Comparison of ENCODE assay signal across 1 cellular context in the genomic region with DNA sequence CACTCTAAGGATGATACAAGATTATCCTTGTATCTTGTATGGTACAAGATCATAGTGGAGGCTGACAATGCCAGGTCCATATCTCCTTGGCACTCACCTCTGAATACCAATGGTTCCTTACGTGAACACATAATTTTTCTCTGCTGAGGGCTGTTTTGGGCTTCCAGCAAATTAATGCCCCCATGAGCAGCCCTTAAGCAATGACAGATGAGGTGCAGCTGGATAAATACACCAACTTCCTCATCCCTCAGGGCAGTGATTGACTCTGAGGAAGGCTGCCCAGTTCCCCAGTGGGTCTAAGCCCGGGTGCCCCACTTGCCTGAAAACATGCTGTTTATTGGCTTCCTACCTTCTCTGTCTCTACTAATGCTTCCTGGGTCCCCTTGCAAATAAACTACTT.
TF ChIP-seq lines count a peak whose summit lies in the region.

No MANE protein-coding gene starts in this region.

TF ChIP-seq in GM23338, 12 proteins besides CTCF, POLR2A, EP300 and RAD21 (continued from another document):
- TF ChIP-seq ZNF462 (CRISPR knock-in tag; IDR thresholded peaks at IDR 0.05) (no peak), EZH2 (IDR thresholded peaks at IDR 0.05; ENCODE audit: low read depth, unreplicated experiment) (no peak), NANOG (IDR thresholded peaks at IDR 0.05; ENCODE audit: borderline replicate concordance) (no peak), CREB1 (CRISPR knock-in tag; IDR thresholded peaks at IDR 0.05; ENCODE audit: low read depth) (no peak), EZH2phosphoT487 (IDR thresholded peaks at IDR 0.05; ENCODE audit: unreplicated experiment) (no peak), POLR2AphosphoS5 (IDR thresholded peaks at IDR 0.05; ENCODE audit: low read depth) (no peak), ZNF114 (CRISPR knock-in tag; IDR thresholded peaks at IDR 0.05) (no peak)
- TF ChIP-seq, protein P1, sequence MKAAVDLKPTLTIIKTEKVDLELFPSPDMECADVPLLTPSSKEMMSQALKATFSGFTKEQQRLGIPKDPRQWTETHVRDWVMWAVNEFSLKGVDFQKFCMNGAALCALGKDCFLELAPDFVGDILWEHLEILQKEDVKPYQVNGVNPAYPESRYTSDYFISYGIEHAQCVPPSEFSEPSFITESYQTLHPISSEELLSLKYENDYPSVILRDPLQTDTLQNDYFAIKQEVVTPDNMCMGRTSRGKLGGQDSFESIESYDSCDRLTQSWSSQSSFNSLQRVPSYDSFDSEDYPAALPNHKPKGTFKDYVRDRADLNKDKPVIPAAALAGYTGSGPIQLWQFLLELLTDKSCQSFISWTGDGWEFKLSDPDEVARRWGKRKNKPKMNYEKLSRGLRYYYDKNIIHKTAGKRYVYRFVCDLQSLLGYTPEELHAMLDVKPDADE (IDR thresholded peaks at IDR 0.05): no peak
TF ChIP-seq in GM23338: peak in this region for 0.
